Comparison of ENCODE assay signal across 8 cellular contexts in genomic region chr6:99393366-99393697, GRCh38. TPM values are rescaled to one million over a fixed set of nuclear protein-coding genes. Genes with fewer than 3 reads are reported as not detected.
DNase-seq lines count a peak whose midpoint lies in the region; ATAC-seq and TF ChIP-seq lines count a peak whose summit lies in the region.

No MANE protein-coding gene starts in this region.

- TF ChIP-seq CTCF in Caco-2 (IDR thresholded peaks at IDR 0.05; ENCODE audit: insufficient read depth in 1 of 2, low read depth in 1 of 2, low read length in 1 of 2, severe bottlenecking in 1 of 2, unreplicated experiment in 1 of 2) (no peak), colonic mucosa (IDR thresholded peaks at IDR 0.05) (no peak)

- no peaks in the 10 kb centered on the region for H3K36me3 ChIP-seq in Caco-2 (ENCODE audit: control insufficient read depth, insufficient read depth, low read length)
- H3K36me3 ChIP-seq in colonic mucosa: no peaks in the 10 kb centered on the region

- intact Hi-C loops in Caco-2 (cut with micrococcal nuclease; ENCODE audit: unreplicated experiment): loop anchor here (1.0 kb wide), 1 partner anchor 32 kb away; the partner anchor contains the start of gene PNISR
- intact Hi-C loops in colonic mucosa (cut with DNase I): no loop called here

- BruUV-seq in Caco-2 (replicated peaks; lab: Mats Ljungman, UMichigan): no TSS peak

- H3K27ac Mint-ChIP-seq in Caco-2 (ENCODE audit: unreplicated experiment) (peak overlapping the region; percentile 92), naive B cell (peak overlapping the region in 4 of 6 donors; percentile 42 to 85 (median 64))

- H3K36me3 Mint-ChIP-seq in Caco-2 (ENCODE audit: insufficient read depth, unreplicated experiment): peaks cover 24% of the 10 kb centered on the region
- H3K36me3 Mint-ChIP-seq in naive B cell: no peaks in the 10 kb centered on the region

- H3K27ac ChIP-seq in colonic mucosa: peak overlapping the region; percentile 48

- H3K9me3 ChIP-seq in Caco-2 (no peaks in the 10 kb centered on the region), colonic mucosa (no peaks in the 10 kb centered on the region)

- H3K27me3 ChIP-seq in Caco-2 (replicated peaks; ENCODE audit: control insufficient read depth, insufficient read depth, low read length) (no peaks in the 10 kb centered on the region), colonic mucosa (no peaks in the 10 kb centered on the region)

- ATAC-seq in GM21515 (IDR thresholded peaks at IDR 0.05; ENCODE audit: unreplicated experiment) (peak; percentile 18), naive B cell (ENCODE audit: low read depth in 2 of 2) (peak in 1 of 2 donors; percentile 21)

- peak overlapping the region; percentile 74 to 85 for H3K9ac ChIP-seq in colonic mucosa (ENCODE audit: low read depth in 2 of 2, low read length in 2 of 2)

- H3K4me3 ChIP-seq in Caco-2 (ENCODE audit: low read depth, low read length) (peak overlapping the region; percentile 68), colonic mucosa (peak overlapping the region; percentile 80)

- H3K27me3 Mint-ChIP-seq in Caco-2 (ENCODE audit: insufficient read depth, unreplicated experiment) (no peaks in the 10 kb centered on the region), naive B cell (no peaks in the 10 kb centered on the region)

- H3K4me1 Mint-ChIP-seq in Caco-2 (ENCODE audit: low read depth, unreplicated experiment) (no peaks in the 10 kb centered on the region), naive B cell (peaks cover 0 to 14% (median 3%) of the 10 kb centered on the region in 3 donors)

- peak overlapping the region; percentile 90 for H3K4me3 Mint-ChIP-seq in Caco-2 (ENCODE audit: unreplicated experiment)
- peak overlapping the region; percentile 88 to 99 (median 96) for H3K4me3 Mint-ChIP-seq in naive B cell

- CTCF ChIA-PET in Caco-2 (lab: Charles Lee): interaction anchor here (0.9 to 1.0 kb wide), 3 partner anchors 31 to 59 kb away, joined by 4 to 6 read pairs (median 5); partner anchors contain the start of gene PNISR

- H3K9me3 Mint-ChIP-seq in Caco-2 (ENCODE audit: unreplicated experiment) (no peaks in the 10 kb centered on the region), naive B cell (no peaks in the 10 kb centered on the region)

- DNase-seq in Caco-2 (no peak), HuH-7.5 (ENCODE audit: low spot score) (peak; percentile 4), colonic mucosa (no peak), naive B cell (no peak), germinal center (ENCODE audit: low spot score) (no peak), kidney glomerular epithelial cell (lab: John Stamatoyannopoulos, UW) (no peak), CD1c-positive myeloid dendritic cell (ENCODE audit: extremely low spot score) (no peak)

- H3K4me1 ChIP-seq in Caco-2 (no peaks in the 10 kb centered on the region), colonic mucosa (no peaks in the 10 kb centered on the region)

- POLR2A ChIA-PET in Caco-2 (lab: Charles Lee): interaction anchor here (0.5 to 2.0 kb wide), 7 partner anchors 12 to 176 kb away, joined by 3 to 17 read pairs (median 5); partner anchors contain the start of gene PNISR

RNA-seq across cellular contexts. Expression of gene COQ3, which starts 0.7 kb away (rescaled TPM):
- total RNA-seq in Caco-2 (2022) (5.8 and 6.4 TPM in 2 replicates), colonic mucosa (10 to 100 TPM in 1 of 2 donors, 1 to 10 TPM in 1; 8.5 to 15.9 TPM)
- polyA plus RNA-seq in naive B cell (ENCODE audit: low read depth in 6 of 6): 1 to 10 TPM; 1.6 to 4.1 (median 3.8) TPM

RNA-seq across cellular contexts. Expression of gene PNISR, which starts 31.8 kb away (rescaled TPM):
- total RNA-seq in Caco-2 (2022) (69.5 and 81.5 TPM in 2 replicates), colonic mucosa (10 to 100 TPM; 58.5 to 61.4 TPM)
- 100 to 1,000 TPM; 104 to 138 (median 121) TPM for polyA plus RNA-seq in naive B cell (ENCODE audit: low read depth in 6 of 6)

RNA-seq across cellular contexts. Expression of gene FAXC, which starts 43.9 kb away (rescaled TPM):
- 0.16 and 0.86 TPM in 2 replicates for total RNA-seq in Caco-2 (2022)
- 1 to 10 TPM in 1 of 2 donors, under 1 TPM in 1; 0.44 to 4.9 TPM for total RNA-seq in colonic mucosa
- not detected for polyA plus RNA-seq in naive B cell (ENCODE audit: low read depth in 6 of 6)
